In genomic region chr16:27437946-27438345, GRCh38 we compare ENCODE assay signal across 26 cellular contexts. TPM values are rescaled to one million over a fixed set of nuclear protein-coding genes. Genes with fewer than 3 reads are reported as not detected.
A peak's percentile ranks its signal among the peaks of the same experiment; 100 is the strongest.
DNase-seq lines count a peak whose midpoint lies in the region; ATAC-seq and TF ChIP-seq lines count a peak whose summit lies in the region.
"Had no signal": no experiment of that assay in that cellular context is flagged by ENCODE, and none has a peak within 500 bp of the region (broad histone marks: within the 10 kb centered on the region; RNA-seq: fewer than 3 reads in every experiment).

No MANE protein-coding gene starts in this region.

- DNase-seq in activated T-cell treated with anti-CD3 and anti-CD28 coated beads, Interleukin-2, amount 50 U/mL, for 4 hours: peak; percentile 2
- DNase-seq in activated T-cell treated with anti-CD3 and anti-CD28 coated beads, Interleukin-2, amount 50 U/mL, for 1 hour: no peak
- peak in 1 of 7 experiments; percentile 2 for DNase-seq in CD8-positive, alpha-beta T cell
- peak; percentile 4 for DNase-seq in iPS-NIHi7 (ENCODE audit: extremely low spot score)
- no peak for DNase-seq in stimulated activated naive B cell treated with anti-CD40 and anti-IgM and Interleukin-4, amounts not matched to agents 10 μg/mL and 1 μg/mL and 100 μg/mL, for 72 hours
- no peak for DNase-seq in MM.1S
- DNase-seq in erythroblast (lab: John Stamatoyannopoulos, UW): no peak
- DNase-seq: activated CD4-positive, alpha-beta T cell treated with anti-CD3 and anti-CD28 coated beads, Interleukin-2, amount 50 U/mL, for 4 hours; caudate nucleus; dermis blood vessel endothelial cell; gastrocnemius medialis; KBM-7; left ventricle myocardium inferior; mesendoderm; NCI-H1417 treated with DMSO at 0.1 percent for 48 hours; NCI-H2081 treated with DMSO at 0.1 percent for 48 hours; NCI-H226; NCI-H69; occipital lobe; SHP77 had no signal

- TF ChIP-seq POLR2A in erythroblast (IDR thresholded peaks at IDR 0.05; ENCODE audit: low read length): no peak

- CTCF ChIA-PET in CD8-positive, alpha-beta T cell (lab: Charles Lee): interaction anchor here (0.7 to 1.0 kb wide), 3 partner anchors 10 to 259 kb away, joined by 3 read pairs; no protein-coding TSS in a partner anchor

- POLR2A ChIA-PET in CD8-positive, alpha-beta T cell (lab: Charles Lee): interaction anchor here (1.2 kb wide), 1 partner anchor 242 kb away, joined by 3 read pairs; no protein-coding TSS in a partner anchor

- no peaks in the 10 kb centered on the region for H3F3A ChIP-seq in MM.1S (ENCODE audit: insufficient read depth, low read length)

- peaks cover 54% of the 10 kb centered on the region for H3K36me3 ChIP-seq in CD8-positive, alpha-beta T cell (ENCODE audit: insufficient read depth, low read length)
- no peaks in the 10 kb centered on the region for H3K36me3 ChIP-seq in MM.1S (replicated peaks; ENCODE audit: insufficient read depth, low read length)
- H3K36me3 ChIP-seq: ascending aorta, gastrocnemius medialis, left ventricle myocardium inferior, tibial artery had no signal

- no peak overlapping the region for H3K4me3 Mint-ChIP-seq in activated T-cell treated with anti-CD3 and anti-CD28 coated beads, Interleukin-2, amount 50 U/mL, for 4 hours
- no peak overlapping the region for H3K4me3 Mint-ChIP-seq in CD8-positive, alpha-beta T cell
- peak overlapping the region in 1 of 2 donors; percentile 46 for H3K4me3 Mint-ChIP-seq in stimulated activated naive B cell treated with anti-CD40 and anti-IgM and Interleukin-4, amounts not matched to agents 10 μg/mL and 1 μg/mL and 100 μg/mL, for 72 hours
- H3K4me3 Mint-ChIP-seq: activated B cell treated with CpG ODN at 0.5 μM for 24 hours; activated naive CD4-positive, alpha-beta T cell treated with anti-CD3 and anti-CD28 coated beads, Interleukin-2, amount 50 U/mL, for 24 hours; activated T-helper 1 cell treated with anti-CD3 and anti-CD28 coated beads, Interleukin-12 subunit alpha, Interleukin-12 subunit beta, Interleukin-2, Interleukin-4 antibody, amounts not matched to agents 30 ng/mL and 10 ng/mL and 1 ng/mL, durations not matched to agents 14 hours and 24 hours and 36 hours had no signal

- H3K9me2 ChIP-seq in MM.1S (replicated peaks; ENCODE audit: insufficient read depth, low read length): no peaks in the 10 kb centered on the region

- no peaks in the 10 kb centered on the region for H3K4me1 ChIP-seq in CD8-positive, alpha-beta T cell (ENCODE audit: insufficient read depth, low read length)
- no peaks in the 10 kb centered on the region for H3K4me1 ChIP-seq in MM.1S (ENCODE audit: low read length)
- H3K4me1 ChIP-seq: ascending aorta, gastrocnemius medialis, left ventricle myocardium inferior, tibial artery had no signal

- H3K79me2 ChIP-seq in MM.1S (ENCODE audit: low read length): no peaks in the 10 kb centered on the region

- TF ChIP-seq CTCF in CD8-positive, alpha-beta T cell (IDR thresholded peaks at IDR 0.05): no peak
- TF ChIP-seq CTCF in MM.1S (IDR thresholded peaks at IDR 0.05; ENCODE audit: low read length): no peak

- H3K27ac Mint-ChIP-seq in CD8-positive, alpha-beta T cell: peak overlapping the region; percentile 49
- peak overlapping the region; percentile 88 for H3K27ac Mint-ChIP-seq in stimulated activated naive B cell treated with anti-CD40 and anti-IgM and Interleukin-4, amounts not matched to agents 10 μg/mL and 1 μg/mL and 100 μg/mL, for 72 hours
- H3K27ac Mint-ChIP-seq: activated B cell treated with CpG ODN at 0.5 μM for 24 hours; activated naive CD4-positive, alpha-beta T cell treated with anti-CD3 and anti-CD28 coated beads, Interleukin-2, amount 50 U/mL, for 24 hours; activated T-helper 1 cell treated with anti-CD3 and anti-CD28 coated beads, Interleukin-12 subunit alpha, Interleukin-12 subunit beta, Interleukin-2, Interleukin-4 antibody, amounts not matched to agents 30 ng/mL and 10 ng/mL and 1 ng/mL, durations not matched to agents 14 hours and 24 hours and 36 hours had no signal

- H4K20me1 ChIP-seq in MM.1S (ENCODE audit: insufficient read depth, low read length): no peaks in the 10 kb centered on the region

- no peak for ATAC-seq in activated T-cell treated with anti-CD3 and anti-CD28 coated beads, Interleukin-2, amount 50 U/mL, for 4 hours
- no peak for ATAC-seq in CD8-positive, alpha-beta T cell
- ATAC-seq in stimulated activated naive B cell treated with anti-CD40 and anti-IgM and Interleukin-4, amounts not matched to agents 10 μg/mL and 1 μg/mL and 100 μg/mL, for 72 hours (replicated peaks): no peak
- ATAC-seq: gastrocnemius medialis had no signal

- no peak overlapping the region for H3K4me3 ChIP-seq in CD8-positive, alpha-beta T cell (ENCODE audit: low read depth, low read length)
- H3K4me3 ChIP-seq in MM.1S (ENCODE audit: low read length): no peak overlapping the region
- H3K4me3 ChIP-seq: ascending aorta; BLaER1 treated with 17β-estradiol and CSF1 and Interleukin-3, amounts not matched to agents 10 nM and 100 nM; gastrocnemius medialis; left ventricle myocardium inferior; tibial artery had no signal

- H3K27ac ChIP-seq in CD8-positive, alpha-beta T cell (ENCODE audit: low read depth, low read length): no peak overlapping the region
- no peak overlapping the region for H3K27ac ChIP-seq in MM.1S (ENCODE audit: low read length)
- H3K27ac ChIP-seq: ascending aorta, gastrocnemius medialis, left ventricle myocardium inferior, tibial artery had no signal

- H3K4me2 ChIP-seq in MM.1S (ENCODE audit: low read depth, low read length): no peak overlapping the region

- peaks cover 4% of the 10 kb centered on the region for H3K4me1 Mint-ChIP-seq in activated T-cell treated with anti-CD3 and anti-CD28 coated beads, Interleukin-2, amount 50 U/mL, for 4 hours (ENCODE audit: low read depth)
- H3K4me1 Mint-ChIP-seq in CD8-positive, alpha-beta T cell (ENCODE audit: low read depth): peaks cover 17% of the 10 kb centered on the region
- H3K4me1 Mint-ChIP-seq in stimulated activated naive B cell treated with anti-CD40 and anti-IgM and Interleukin-4, amounts not matched to agents 10 μg/mL and 1 μg/mL and 100 μg/mL, for 72 hours: peaks cover 52 to 73% of the 10 kb centered on the region in 2 donors

- H3K9me3 ChIP-seq in CD8-positive, alpha-beta T cell (ENCODE audit: low read length): no peaks in the 10 kb centered on the region
- no peaks in the 10 kb centered on the region for H3K9me3 ChIP-seq in MM.1S (replicated peaks; ENCODE audit: insufficient read depth, low read length)
- H3K9me3 ChIP-seq: ascending aorta, gastrocnemius medialis, left ventricle myocardium inferior, tibial artery had no signal

- H3K36me3 Mint-ChIP-seq in activated T-cell treated with anti-CD3 and anti-CD28 coated beads, Interleukin-2, amount 50 U/mL, for 4 hours (ENCODE audit: insufficient read depth): peaks cover 35% of the 10 kb centered on the region
- H3K36me3 Mint-ChIP-seq in CD8-positive, alpha-beta T cell: peaks cover 95% of the 10 kb centered on the region
- peaks cover 78 to 90% of the 10 kb centered on the region in 2 donors for H3K36me3 Mint-ChIP-seq in stimulated activated naive B cell treated with anti-CD40 and anti-IgM and Interleukin-4, amounts not matched to agents 10 μg/mL and 1 μg/mL and 100 μg/mL, for 72 hours

- no peaks in the 10 kb centered on the region for H3K9me3 Mint-ChIP-seq in activated T-cell treated with anti-CD3 and anti-CD28 coated beads, Interleukin-2, amount 50 U/mL, for 4 hours
- H3K9me3 Mint-ChIP-seq in CD8-positive, alpha-beta T cell: no peaks in the 10 kb centered on the region
- peaks cover 0 to 3% of the 10 kb centered on the region in 2 donors for H3K9me3 Mint-ChIP-seq in stimulated activated naive B cell treated with anti-CD40 and anti-IgM and Interleukin-4, amounts not matched to agents 10 μg/mL and 1 μg/mL and 100 μg/mL, for 72 hours
- H3K9me3 Mint-ChIP-seq: activated B cell treated with CpG ODN at 0.5 μM for 24 hours; activated naive CD4-positive, alpha-beta T cell treated with anti-CD3 and anti-CD28 coated beads, Interleukin-2, amount 50 U/mL, for 24 hours had no signal

- no peak overlapping the region for H3K9ac ChIP-seq in MM.1S (ENCODE audit: low read length)

- intact Hi-C loops in CD8-positive, alpha-beta T cell (cut with DNase I, micrococcal nuclease): no loop called here

- no peaks in the 10 kb centered on the region for H3K27me3 ChIP-seq in CD8-positive, alpha-beta T cell (ENCODE audit: insufficient read depth, low read length)
- H3K27me3 ChIP-seq in MM.1S (replicated peaks; ENCODE audit: insufficient read depth, low read length): no peaks in the 10 kb centered on the region
- H3K27me3 ChIP-seq: ascending aorta; BLaER1 treated with 17β-estradiol and CSF1 and Interleukin-3, amounts not matched to agents 10 nM and 100 nM; gastrocnemius medialis had no signal

- H3K27me3 Mint-ChIP-seq in activated T-cell treated with anti-CD3 and anti-CD28 coated beads, Interleukin-2, amount 50 U/mL, for 4 hours (ENCODE audit: low read depth): no peaks in the 10 kb centered on the region
- H3K27me3 Mint-ChIP-seq in CD8-positive, alpha-beta T cell (ENCODE audit: low read depth): no peaks in the 10 kb centered on the region
- no peaks in the 10 kb centered on the region for H3K27me3 Mint-ChIP-seq in stimulated activated naive B cell treated with anti-CD40 and anti-IgM and Interleukin-4, amounts not matched to agents 10 μg/mL and 1 μg/mL and 100 μg/mL, for 72 hours
- H3K27me3 Mint-ChIP-seq: activated B cell treated with CpG ODN at 0.5 μM for 24 hours; activated naive CD4-positive, alpha-beta T cell treated with anti-CD3 and anti-CD28 coated beads, Interleukin-2, amount 50 U/mL, for 24 hours had no signal

- no peak overlapping the region for H2AFZ ChIP-seq in MM.1S (ENCODE audit: low read length)

RNA-seq across cellular contexts. Expression of gene IL21R, which starts 36.0 kb away (rescaled TPM):
- total RNA-seq in activated T-cell treated with anti-CD3 and anti-CD28 coated beads, Interleukin-2, amount 50 U/mL, for 4 hours: 10 to 100 TPM; 90.7 to 94.9 (median 91.4) TPM
- 100 to 1,000 TPM; 113 to 121 TPM for total RNA-seq in CD8-positive, alpha-beta T cell
- total RNA-seq: occipital lobe had no signal

Comparison
In these comparisons a context has a peak if more than half of its experiments do, and no peak if none do; other contexts are left out.
1. DNase-seq: peak in activated T-cell treated with anti-CD3 and anti-CD28 coated beads, Interleukin-2, amount 50 U/mL, for 4 hours (single experiment) and iPS-NIHi7 (single experiment); none in activated T-cell treated with anti-CD3 and anti-CD28 coated beads, Interleukin-2, amount 50 U/mL, for 1 hour (single experiment), stimulated activated naive B cell treated with anti-CD40 and anti-IgM and Interleukin-4, amounts not matched to agents 10 μg/mL and 1 μg/mL and 100 μg/mL, for 72 hours (single experiment), MM.1S (single experiment) and erythroblast (0 of 2).